26 cellular contexts compared by ENCODE assay signal in genomic region chr13:21576424-21576823, GRCh38. TPM values are rescaled to one million over a fixed set of nuclear protein-coding genes. Genes with fewer than 3 reads are reported as not detected.
DNase-seq lines count a peak whose midpoint lies in the region; ATAC-seq, FAIRE-seq and TF ChIP-seq lines count a peak whose summit lies in the region.
"Had no signal": no experiment of that assay in that cellular context is flagged by ENCODE, and none has a peak within 500 bp of the region (broad histone marks: within the 10 kb centered on the region; RNA-seq: fewer than 3 reads in every experiment).

No MANE protein-coding gene starts in this region.

- DNase-seq in GM23248: peak; percentile 7
- peak; percentile 22 for DNase-seq in OCI-M1 (lab: John Stamatoyannopoulos, UW)
- peak; percentile 7 for DNase-seq in endothelial cell of umbilical vein (ENCODE audit: low read depth, low spot score)
- DNase-seq in neural crest cell (ENCODE audit: low read depth, low spot score): no peak
- no peak for DNase-seq in superior temporal gyrus (ENCODE audit: extremely low spot score)
- no peak for DNase-seq in NCI-H146 treated with DMSO at 0.1 percent for 48 hours (lab: John Stamatoyannopoulos, UW; ENCODE audit: unreplicated experiment)
- DNase-seq: activated naive CD4-positive, alpha-beta T cell treated with anti-CD3 and anti-CD28 coated beads for 36 hours; activated T-cell treated with anti-CD3 and anti-CD28 coated beads, Interleukin-2, amount 50 U/mL, for 48 hours; anterior cingulate cortex; caudate nucleus; CD8-positive, alpha-beta T cell; DMS53; left cardiac atrium; MV-4-11; naive thymus-derived CD8-positive, alpha-beta T cell; NCI-H187 treated with DMSO at 0.1 percent for 48 hours; NCI-H2227 treated with DMSO at 0.1 percent for 48 hours; PC-3; stimulated activated CD4-positive, alpha-beta T cell treated with anti-CD3 and anti-CD28 coated beads, Interleukin-1b, Interleukin-23, amount 100 ng/mL, for 48 hours; stimulated activated naive CD4-positive, alpha-beta T cell; T-helper 2 cell; tibial artery had no signal

- H3F3A ChIP-seq in GM23248 (ENCODE audit: insufficient read depth): no peaks in the 10 kb centered on the region

- H2AFZ ChIP-seq in GM23248: no peak overlapping the region
- H2AFZ ChIP-seq in endothelial cell of umbilical vein (ENCODE audit: low read depth, low read length): no peak overlapping the region

- POLR2A ChIA-PET in endothelial cell of umbilical vein (lab: Charles Lee): interaction anchor here (1.9 kb wide), 1 partner anchor 28 kb away, joined by 9 read pairs; the partner anchor contains the start of gene MICU2

- no peak for TF ChIP-seq POLR2A in endothelial cell of umbilical vein (IDR thresholded peaks at IDR 0.05; ENCODE audit: low read depth, low read length)

- H3K27me3 ChIP-seq in GM23248 (replicated peaks; ENCODE audit: insufficient read depth): no peaks in the 10 kb centered on the region
- H3K27me3 ChIP-seq in endothelial cell of umbilical vein (ENCODE audit: control insufficient read depth in 2 of 2, insufficient read depth in 2 of 2, low read length in 2 of 2): no peaks in the 10 kb centered on the region
- H3K27me3 ChIP-seq: tibial artery had no signal

- intact Hi-C loops in endothelial cell of umbilical vein (cut with micrococcal nuclease): no loop called here

- CTCF ChIA-PET in endothelial cell of umbilical vein (lab: Charles Lee): interaction anchor here (0.9 to 2.0 kb wide), 5 partner anchors 16 to 70 kb away, joined by 3 to 10 read pairs (median 4); no protein-coding TSS in a partner anchor

- H3K4me2 ChIP-seq in GM23248 (ENCODE audit: unreplicated experiment): no peak overlapping the region
- H3K4me2 ChIP-seq in endothelial cell of umbilical vein (ENCODE audit: insufficient read depth, low read length): no peak overlapping the region

- peaks cover 3% of the 10 kb centered on the region for H3K4me1 Mint-ChIP-seq in neural crest cell

- peaks cover 13% of the 10 kb centered on the region for H3K4me1 ChIP-seq in GM23248 (ENCODE audit: insufficient read depth)
- peaks cover 9% of the 10 kb centered on the region for H3K4me1 ChIP-seq in endothelial cell of umbilical vein (ENCODE audit: control insufficient read depth, extremely low read depth, insufficient read depth, low read length)
- H3K4me1 ChIP-seq: tibial artery had no signal

- dilution Hi-C loops in endothelial cell of umbilical vein (cut with MboI; ENCODE audit: extremely low pct_ligation_motif_present, low sequenced_read_pairs): no loop called here

- FAIRE-seq in endothelial cell of umbilical vein (lab: Jason Lieb, UNC): no peak
- FAIRE-seq: GM18507 had no signal

- no peaks in the 10 kb centered on the region for H3K9me1 ChIP-seq in endothelial cell of umbilical vein (replicated peaks; ENCODE audit: control insufficient read depth, extremely low read depth, insufficient read depth, low read length)

- in situ Hi-C loops in GM23248 (cut with MboI): no loop called here

- H3K27me3 Mint-ChIP-seq in neural crest cell (ENCODE audit: low read depth): no peaks in the 10 kb centered on the region
- H3K27me3 Mint-ChIP-seq: naive thymus-derived CD8-positive, alpha-beta T cell; progenitor cell of endocrine pancreas had no signal

- H3K9me3 Mint-ChIP-seq in neural crest cell: no peaks in the 10 kb centered on the region
- H3K9me3 Mint-ChIP-seq: activated naive CD4-positive, alpha-beta T cell treated with anti-CD3 and anti-CD28 coated beads for 36 hours; CD8-positive, alpha-beta T cell; naive thymus-derived CD8-positive, alpha-beta T cell had no signal

- no peaks in the 10 kb centered on the region for H3K9me2 ChIP-seq in GM23248 (ENCODE audit: insufficient read depth)

- H3K36me3 ChIP-seq in GM23248 (ENCODE audit: low read depth) (no peaks in the 10 kb centered on the region), endothelial cell of umbilical vein (ENCODE audit: control insufficient read depth in 2 of 2, extremely low read depth in 1 of 2, insufficient read depth in 2 of 2, low read length in 2 of 2) (no peaks in the 10 kb centered on the region)
- H3K36me3 ChIP-seq: tibial artery had no signal

- H3K27ac ChIP-seq in GM23248 (no peak overlapping the region), endothelial cell of umbilical vein (ENCODE audit: insufficient read depth, low read depth, low read length) (no peak overlapping the region)
- H3K27ac ChIP-seq: HL-60, tibial artery had no signal

- H3K4me3 Mint-ChIP-seq in neural crest cell: no peak overlapping the region
- H3K4me3 Mint-ChIP-seq: activated naive CD4-positive, alpha-beta T cell treated with anti-CD3 and anti-CD28 coated beads for 36 hours; CD8-positive, alpha-beta T cell; naive thymus-derived CD8-positive, alpha-beta T cell had no signal

- H4K20me1 ChIP-seq in GM23248 (ENCODE audit: insufficient read depth) (no peaks in the 10 kb centered on the region), endothelial cell of umbilical vein (replicated peaks; ENCODE audit: control insufficient read depth, extremely low read depth, insufficient read depth, low read length) (no peaks in the 10 kb centered on the region)

- H3K9ac ChIP-seq in GM23248 (no peak overlapping the region), endothelial cell of umbilical vein (replicated peaks; ENCODE audit: extremely low read depth, insufficient read depth, low read length) (no peak overlapping the region)

- H3K4me3 ChIP-seq in GM23248: no peak overlapping the region
- H3K4me3 ChIP-seq in endothelial cell of umbilical vein (replicated peaks in 1 of 3; ENCODE audit: insufficient read depth in 1 of 3, low read depth in 1 of 3, low read length in 3 of 3): no peak overlapping the region
- H3K4me3 ChIP-seq: tibial artery had no signal

- no TSS peak for BruUV-seq in endothelial cell of umbilical vein (replicated peaks; lab: Mats Ljungman, UMichigan)

- no peaks in the 10 kb centered on the region for H3K9me3 ChIP-seq in GM23248 (ENCODE audit: low read depth)
- no peaks in the 10 kb centered on the region for H3K9me3 ChIP-seq in endothelial cell of umbilical vein (replicated peaks; ENCODE audit: control insufficient read depth, insufficient read depth, low read length)
- H3K9me3 ChIP-seq: tibial artery had no signal

- peak overlapping the region; percentile 67 for H3K27ac Mint-ChIP-seq in neural crest cell (ENCODE audit: unreplicated experiment)
- H3K27ac Mint-ChIP-seq: activated naive CD4-positive, alpha-beta T cell treated with anti-CD3 and anti-CD28 coated beads for 36 hours; CD8-positive, alpha-beta T cell; progenitor cell of endocrine pancreas had no signal

- no peak for ATAC-seq in GM21526 (IDR thresholded peaks at IDR 0.05; ENCODE audit: low FRiP score, unreplicated experiment)
- ATAC-seq: CD8-positive, alpha-beta T cell; left cardiac atrium; naive thymus-derived CD8-positive, alpha-beta T cell; PC-3 had no signal

- TF ChIP-seq CTCF in endothelial cell of umbilical vein (IDR thresholded peaks at IDR 0.05; ENCODE audit: extremely low read depth in 1 of 2, insufficient read depth in 1 of 2, low read depth in 1 of 2, low read length in 2 of 2) (no peak), neural crest cell (conservative IDR thresholded peaks at IDR 0.05) (no peak)

- H3K79me2 ChIP-seq in GM23248 (ENCODE audit: insufficient read depth): peaks cover 68% of the 10 kb centered on the region
- H3K79me2 ChIP-seq in endothelial cell of umbilical vein (ENCODE audit: control insufficient read depth, insufficient read depth, low read length): peaks cover 3% of the 10 kb centered on the region

- H3K36me3 Mint-ChIP-seq in neural crest cell (ENCODE audit: low read depth): peaks cover 3% of the 10 kb centered on the region

TF ChIP-seq in endothelial cell of umbilical vein, 7 proteins besides CTCF, POLR2A, EP300 and RAD21:
- TF ChIP-seq MAX (IDR thresholded peaks at IDR 0.05; ENCODE audit: insufficient read depth, insufficient read length) (no peak), GATA2 (IDR thresholded peaks at IDR 0.05; ENCODE audit: insufficient read depth, insufficient read length, low read depth, low read length) (no peak), EZH2 (IDR thresholded peaks at IDR 0.05; ENCODE audit: borderline replicate concordance, low read depth, low read length, severe bottlenecking) (no peak), MYC (IDR thresholded peaks at IDR 0.05; ENCODE audit: low read depth, low read length) (no peak), FOS (IDR thresholded peaks at IDR 0.05; ENCODE audit: borderline replicate concordance, insufficient read depth, low read length) (no peak), JUN (IDR thresholded peaks at IDR 0.05; ENCODE audit: borderline replicate concordance, insufficient read depth, insufficient read length, low read depth) (no peak), POLR2AphosphoS5 (IDR thresholded peaks at IDR 0.05; ENCODE audit: insufficient read depth, low read depth, low read length) (no peak)
TF ChIP-seq in endothelial cell of umbilical vein: peak in this region for 0.

RNA-seq across cellular contexts. Expression of gene MICU2, which starts 27.5 kb away (rescaled TPM):
- total RNA-seq in GM23248 (2014; rRNA removed; shearing (Covaris generic)): 44.1 and 61.7 TPM in 2 replicates
- 40.6 and 41.4 TPM in 2 replicates for polyA plus RNA-seq in GM23248 (2016; fragmentation: Nextera tagmentation; extraction: Ambion mirVana)
- total RNA-seq in endothelial cell of umbilical vein: 24.0 and 25.1 TPM in 2 replicates
- 32.3 and 36.7 TPM in 2 replicates for polyA plus RNA-seq in endothelial cell of umbilical vein
- polyA plus RNA-seq in endothelial cell of umbilical vein (2011; cell fraction: cytosol; rRNA removed): 35.1 and 35.4 TPM in 2 replicates
- 35.6 and 38.5 TPM in 2 replicates for polyA plus RNA-seq in endothelial cell of umbilical vein (2011; cell fraction: nucleus; rRNA removed)
- 25.1 and 33.0 TPM in 2 replicates for polyA plus RNA-seq in endothelial cell of umbilical vein (2012)
- 13.9 and 19.4 TPM in 2 replicates for polyA minus RNA-seq in endothelial cell of umbilical vein
- polyA minus RNA-seq in endothelial cell of umbilical vein (2011; cell fraction: cytosol; rRNA and poly(A)+ RNA removed): 10.9 TPM
- polyA minus RNA-seq in endothelial cell of umbilical vein (2011; cell fraction: nucleus; rRNA and poly(A)+ RNA removed): 22.0 and 26.0 TPM in 2 replicates
- 34.1 and 34.4 TPM in 2 replicates for total RNA-seq in neural crest cell

Comparison
In these comparisons a context has a peak if more than half of its experiments do, and no peak if none do; other contexts are left out.
1. DNase-seq: peak in GM23248 (single experiment), OCI-M1 (single experiment) and endothelial cell of umbilical vein (single experiment); none in neural crest cell (single experiment), superior temporal gyrus (single experiment) and NCI-H146 treated with DMSO at 0.1 percent for 48 hours (single experiment).